In genomic region chr16:3681206-3681605, GRCh38 we compare ENCODE assay signal across 23 cellular contexts. TPM values are rescaled to one million over a fixed set of nuclear protein-coding genes. Genes with fewer than 3 reads are reported as not detected.
DNase-seq lines count a peak whose midpoint lies in the region; ATAC-seq, FAIRE-seq and TF ChIP-seq lines count a peak whose summit lies in the region.
"Had no signal": no experiment of that assay in that cellular context is flagged by ENCODE, and none has a peak within 500 bp of the region (broad histone marks: within the 10 kb centered on the region; RNA-seq: fewer than 3 reads in every experiment).

No MANE protein-coding gene starts in this region.

- POLR2A ChIA-PET in HepG2 (lab: Yijun Ruan, JAX): no interaction called here
- POLR2A ChIA-PET in SK-N-SH (lab: Yijun Ruan, JAX): no interaction called here

- H3K4me2 ChIP-seq in HepG2 (ENCODE audit: low read depth, low read length) (no peak overlapping the region), SK-N-SH (no peak overlapping the region)
- H3K4me2 ChIP-seq: A549, BLaER1 had no signal

- no peak overlapping the region for H3K4me3 ChIP-seq in right lobe of liver
- no peak overlapping the region for H3K4me3 ChIP-seq in HepG2 (replicated peaks in 1 of 3; ENCODE audit: insufficient read depth in 1 of 3, low read depth in 2 of 3, low read length in 3 of 3)
- no peak overlapping the region for H3K4me3 ChIP-seq in fibroblast of pulmonary artery (replicated peaks; ENCODE audit: low read depth, low read length)
- H3K4me3 ChIP-seq in BE2C (ENCODE audit: low read depth, low read length): no peak overlapping the region
- no peak overlapping the region for H3K4me3 ChIP-seq in SK-N-SH (ENCODE audit: low read depth in 2 of 2, low read length in 1 of 2)
- H3K4me3 ChIP-seq: A549, BLaER1, skin epidermis had no signal

- H3K27ac ChIP-seq in right lobe of liver (no peak overlapping the region), HepG2 (ENCODE audit: extremely low read length, insufficient read depth, low read length) (no peak overlapping the region), SK-N-SH (ENCODE audit: low read depth in 2 of 2, low read length in 1 of 2) (no peak overlapping the region)
- H3K27ac ChIP-seq: A549, BLaER1, skin epidermis had no signal

- peaks cover 0 to 28% (median 14%) of the 10 kb centered on the region in 4 donors for H3K36me3 ChIP-seq in right lobe of liver
- peaks cover 35 to 74% of the 10 kb centered on the region in 2 experiments for H3K36me3 ChIP-seq in HepG2 (replicated peaks in 1 of 2; ENCODE audit: control insufficient read depth in 1 of 2, insufficient read depth in 2 of 2, low read length in 2 of 2)
- H3K36me3 ChIP-seq in BE2C: peaks cover 93% of the 10 kb centered on the region
- H3K36me3 ChIP-seq in SK-N-SH (replicated peaks in 1 of 2; ENCODE audit: control insufficient read depth in 1 of 2, insufficient read depth in 2 of 2, low read length in 1 of 2): peaks cover 44% of the 10 kb centered on the region in 2 experiments

- H3K4me1 ChIP-seq in right lobe of liver (peaks cover 0 to 19% (median 6%) of the 10 kb centered on the region in 4 donors), HepG2 (ENCODE audit: insufficient read depth, low read length) (no peaks in the 10 kb centered on the region), BE2C (no peaks in the 10 kb centered on the region), SK-N-SH (ENCODE audit: control insufficient read depth in 1 of 2, insufficient read depth in 2 of 2, low read depth in 1 of 2, low read length in 1 of 2) (no peaks in the 10 kb centered on the region)
- H3K4me1 ChIP-seq: A549, BLaER1, Caco-2 had no signal

- in situ Hi-C loops in HepG2 (cut with HindIII; ENCODE audit: extremely low pct_ligation_motif_present, low pct_unique_long_range_greater_than_20kb): no loop called here

- no peaks in the 10 kb centered on the region for H3K9me2 ChIP-seq in SK-N-SH

- whole genome bisulfite sequencing in right lobe of liver (ENCODE audit: insufficient coverage, low coverage, low lambda C conversion rate, missing lambda C conversion rate): 16% methylated on average over 2 of the region's 3 CpGs
- 97% methylated on average over 2 of the region's 3 CpGs for WGBS in HepG2 (ENCODE audit: low lambda C conversion rate)
- 98% methylated on average over 3 of the region's 3 CpGs for WGBS in SK-N-SH (ENCODE audit: low lambda C conversion rate)

- BruUV-seq in HepG2 (replicated peaks; lab: Mats Ljungman, UMichigan): no TSS peak

- H2AFZ ChIP-seq in HepG2 (ENCODE audit: low read length) (no peak overlapping the region), SK-N-SH (ENCODE audit: low read depth) (no peak overlapping the region)

- no peak for TF ChIP-seq POLR2A in right lobe of liver (IDR thresholded peaks at IDR 0.05)
- no peak for TF ChIP-seq POLR2A in HepG2 (IDR thresholded peaks at IDR 0.05; ENCODE audit: insufficient read depth in 1 of 2, low read depth in 2 of 2, low read length in 2 of 2)

- H3K79me2 ChIP-seq in HepG2 (ENCODE audit: insufficient read depth, low read length) (no peaks in the 10 kb centered on the region), SK-N-SH (ENCODE audit: insufficient read depth) (no peaks in the 10 kb centered on the region)

- H3K9me3 ChIP-seq in right lobe of liver: no peaks in the 10 kb centered on the region
- no peaks in the 10 kb centered on the region for H3K9me3 ChIP-seq in HepG2 (ENCODE audit: low read length)
- H3K9me3 ChIP-seq in BE2C: no peaks in the 10 kb centered on the region
- no peaks in the 10 kb centered on the region for H3K9me3 ChIP-seq in SK-N-SH
- H3K9me3 ChIP-seq: A549, BLaER1, Caco-2 had no signal

- DNase-seq in right lobe of liver (peak in 2 of 3 donors; percentile 67 to 81), HepG2 (ENCODE audit: low spot score) (no peak), fibroblast of pulmonary artery (ENCODE audit: low read depth) (peak; percentile 8), midbrain (lab: John Stamatoyannopoulos, UW) (peak; percentile 26), BE2C (no peak), cerebellar nuclear complex (lab: John Stamatoyannopoulos, UW) (no peak), germinal center (ENCODE audit: low spot score) (no peak), SK-N-SH (no peak)
- DNase-seq: activated CD4-positive, alpha-beta T cell treated with anti-CD3 and anti-CD28 coated beads for 1 hour; activated CD8-positive, alpha-beta T cell treated with anti-CD3 and anti-CD28 coated beads for 36 hours; activated effector memory CD4-positive, alpha-beta T cell treated with Interleukin-2 at 50 U/mL for 16 hours; Caco-2; DMS79 treated with DMSO at 0.1 percent for 48 hours; foreskin melanocyte; Karpas-422; left colon; MV-4-11; NCI-H1694; NCI-H526 treated with DMSO at 0.1 percent for 48 hours had no signal

- TF ChIP-seq EP300 in HepG2 (IDR thresholded peaks at IDR 0.05; ENCODE audit: low read depth in 2 of 2, low read length in 2 of 2): no peak
- no peak for TF ChIP-seq EP300 in HepG2 (CRISPR knock-in tag; IDR thresholded peaks at IDR 0.05; ENCODE audit: borderline replicate concordance)
- no peak for TF ChIP-seq EP300 in SK-N-SH (IDR thresholded peaks at IDR 0.05; ENCODE audit: borderline replicate concordance in 1 of 2, low read depth in 1 of 2, low read length in 1 of 2)

- intact Hi-C loops in right lobe of liver (cut with DNase I): loop anchor here in 1 of 2 donors (10.0 kb wide), 1 partner anchor 194 kb away; no protein-coding TSS in a partner anchor
- intact Hi-C loops in HepG2 (cut with micrococcal nuclease; ENCODE audit: unreplicated experiment): no loop called here

- CTCF ChIA-PET in HepG2 (lab: Yijun Ruan, JAX; ENCODE audit: low intra/inter-chr PET ratio, low total read pairs) (no interaction called here), SK-N-SH (lab: Yijun Ruan, JAX) (interaction anchor here (2.6 kb wide), 1 partner anchor 10 kb away, joined by 11 read pairs; no protein-coding TSS in a partner anchor)

- TF ChIP-seq RAD21 in HepG2 (CRISPR knock-in tag; IDR thresholded peaks at IDR 0.05): no peak
- TF ChIP-seq RAD21 in SK-N-SH (IDR thresholded peaks at IDR 0.05; ENCODE audit: low read length): no peak

- H3K9ac ChIP-seq in HepG2 (ENCODE audit: insufficient read depth, low read depth, low read length): no peak overlapping the region
- no peak overlapping the region for H3K9ac ChIP-seq in SK-N-SH
- H3K9ac ChIP-seq: BLaER1 had no signal

- H3K27me3 ChIP-seq in right lobe of liver: no peaks in the 10 kb centered on the region
- no peaks in the 10 kb centered on the region for H3K27me3 ChIP-seq in HepG2 (ENCODE audit: control insufficient read depth in 1 of 2, insufficient read depth in 2 of 2, low read length in 2 of 2)
- H3K27me3 ChIP-seq in BE2C: no peaks in the 10 kb centered on the region
- no peaks in the 10 kb centered on the region for H3K27me3 ChIP-seq in SK-N-SH (ENCODE audit: insufficient read depth)
- H3K27me3 ChIP-seq: BLaER1 had no signal

- ATAC-seq in right lobe of liver (peak; percentile 61 to 76 (median 72)), HepG2 (no peak)
- ATAC-seq: A549; activated CD8-positive, alpha-beta T cell treated with anti-CD3 and anti-CD28 coated beads for 36 hours; left colon had no signal

- no peaks in the 10 kb centered on the region for H3F3A ChIP-seq in SK-N-SH (replicated peaks; ENCODE audit: insufficient read depth)

- TF ChIP-seq CTCF in right lobe of liver (IDR thresholded peaks at IDR 0.05) (no peak), HepG2 (CRISPR knock-in tag; IDR thresholded peaks at IDR 0.05) (no peak), fibroblast of pulmonary artery (IDR thresholded peaks at IDR 0.05; ENCODE audit: low read length, missing control alignments) (no peak), BE2C (IDR thresholded peaks at IDR 0.05; ENCODE audit: low read depth, low read length) (no peak), SK-N-SH (IDR thresholded peaks at IDR 0.05) (no peak)

- no peak for FAIRE-seq in HepG2 (lab: Jason Lieb, UNC)
- FAIRE-seq: A549, H54 had no signal

- H4K20me1 ChIP-seq in HepG2 (ENCODE audit: insufficient read depth, low read length): no peaks in the 10 kb centered on the region
- H4K20me1 ChIP-seq in SK-N-SH (ENCODE audit: insufficient read depth): no peaks in the 10 kb centered on the region

RNA-seq across cellular contexts. Expression of gene DNASE1, which starts 26.7 kb away (rescaled TPM):
- total RNA-seq in right lobe of liver (1 to 10 TPM; 1.4 to 6.2 (median 3.1) TPM), HepG2 (2016; rRNA removed; fragmentation: Illumina TruSeq; extraction: Trizol) (3.7 and 7.1 TPM in 2 replicates)
- 9.5 and 9.7 TPM in 2 replicates for total RNA-seq in HepG2 (2016; cell fraction: cytosol; rRNA removed; fragmentation: Illumina TruSeq; extraction: Trizol; ENCODE audit: low read depth)
- 4.1 and 7.3 TPM in 2 replicates for total RNA-seq in HepG2 (2016; cell fraction: insoluble cytoplasmic fraction; rRNA removed; fragmentation: Illumina TruSeq; extraction: Trizol)
- total RNA-seq in HepG2 (2016; cell fraction: membrane; rRNA removed; fragmentation: Illumina TruSeq; extraction: Trizol): 11.1 and 12.4 TPM in 2 replicates
- total RNA-seq in HepG2 (2016; cell fraction: nucleus; rRNA removed; fragmentation: Illumina TruSeq; extraction: Trizol): 11.8 and 13.6 TPM in 2 replicates
- polyA plus RNA-seq in HepG2 (2011; rRNA removed) (11.1 and 13.0 TPM in 2 replicates), SK-N-SH (2012; rRNA removed) (19.8 and 27.2 TPM in 2 replicates)
- polyA plus RNA-seq in HepG2 (2011; cell fraction: cytosol; rRNA removed): 5.4 and 7.4 TPM in 2 replicates
- 37.1 and 37.7 TPM in 2 replicates for polyA plus RNA-seq in HepG2 (2011; cell fraction: nucleus; rRNA removed)
- 7.2 and 10.3 TPM in 2 replicates for polyA plus RNA-seq in HepG2 (2012)
- polyA plus RNA-seq in HepG2 (2016; cell fraction: cytosol; fragmentation: Illumina TruSeq; extraction: Trizol; ENCODE audit: low read depth): 10.1 and 11.6 TPM in 2 replicates
- 2.9 and 3.5 TPM in 2 replicates for polyA plus RNA-seq in HepG2 (2016; cell fraction: insoluble cytoplasmic fraction; fragmentation: Illumina TruSeq; extraction: Trizol; ENCODE audit: low read depth)
- 9.6 and 10.1 TPM in 2 replicates for polyA plus RNA-seq in HepG2 (2016; cell fraction: membrane; fragmentation: Illumina TruSeq; extraction: Trizol; ENCODE audit: low read depth)
- 15.7 and 20.9 TPM in 2 replicates for polyA plus RNA-seq in HepG2 (2016; cell fraction: nucleus; fragmentation: Illumina TruSeq; extraction: Trizol; ENCODE audit: insufficient read depth, low read depth)
- polyA minus RNA-seq in HepG2 (2011; rRNA and poly(A)+ RNA removed; ENCODE audit: low replicate concordance): 12.4 and 52.9 TPM in 2 replicates
- polyA minus RNA-seq in HepG2 (2011; cell fraction: cytosol; rRNA and poly(A)+ RNA removed): 3.9 and 4.6 TPM in 2 replicates
- 13.1 and 20.5 TPM in 2 replicates for polyA minus RNA-seq in HepG2 (2011; cell fraction: nucleus; rRNA and poly(A)+ RNA removed)
- 28.7 TPM for polyA plus RNA-seq in BE2C (2012; ENCODE audit: insufficient read depth, insufficient read length, low read depth)
- polyA plus RNA-seq in SK-N-SH (2012; cell fraction: cytosol; rRNA removed): 6.1 and 11.9 TPM in 2 replicates
- 77.3 and 82.8 TPM in 2 replicates for polyA plus RNA-seq in SK-N-SH (2012; cell fraction: nucleus; rRNA removed)

RNA-seq across cellular contexts. Expression of gene TRAP1, which starts 36.1 kb away (rescaled TPM):
- total RNA-seq in right lobe of liver (100 to 1,000 TPM in 4 of 6 experiments, 10 to 100 TPM in 2; 93.4 to 169 (median 123) TPM), HepG2 (2016; rRNA removed; fragmentation: Illumina TruSeq; extraction: Trizol) (112 and 127 TPM in 2 replicates)
- total RNA-seq in HepG2 (2016; cell fraction: cytosol; rRNA removed; fragmentation: Illumina TruSeq; extraction: Trizol; ENCODE audit: low read depth): 28.9 and 31.8 TPM in 2 replicates
- total RNA-seq in HepG2 (2016; cell fraction: insoluble cytoplasmic fraction; rRNA removed; fragmentation: Illumina TruSeq; extraction: Trizol): 104 and 130 TPM in 2 replicates
- 40.6 and 42.7 TPM in 2 replicates for total RNA-seq in HepG2 (2016; cell fraction: membrane; rRNA removed; fragmentation: Illumina TruSeq; extraction: Trizol)
- total RNA-seq in HepG2 (2016; cell fraction: nucleus; rRNA removed; fragmentation: Illumina TruSeq; extraction: Trizol): 81.3 and 97.5 TPM in 2 replicates
- polyA plus RNA-seq in HepG2 (2011; rRNA removed) (240 and 283 TPM in 2 replicates), SK-N-SH (2012; rRNA removed) (129 and 133 TPM in 2 replicates)
- 125 and 163 TPM in 2 replicates for polyA plus RNA-seq in HepG2 (2011; cell fraction: cytosol; rRNA removed)
- 405 and 449 TPM in 2 replicates for polyA plus RNA-seq in HepG2 (2011; cell fraction: nucleus; rRNA removed)
- polyA plus RNA-seq in HepG2 (2012): 173 and 189 TPM in 2 replicates
- 15.5 and 18.4 TPM in 2 replicates for polyA plus RNA-seq in HepG2 (2016; cell fraction: cytosol; fragmentation: Illumina TruSeq; extraction: Trizol; ENCODE audit: low read depth)
- 106 and 121 TPM in 2 replicates for polyA plus RNA-seq in HepG2 (2016; cell fraction: insoluble cytoplasmic fraction; fragmentation: Illumina TruSeq; extraction: Trizol; ENCODE audit: low read depth)
- polyA plus RNA-seq in HepG2 (2016; cell fraction: membrane; fragmentation: Illumina TruSeq; extraction: Trizol; ENCODE audit: low read depth): 25.7 and 26.7 TPM in 2 replicates
- polyA plus RNA-seq in HepG2 (2016; cell fraction: nucleus; fragmentation: Illumina TruSeq; extraction: Trizol; ENCODE audit: insufficient read depth, low read depth): 169 and 193 TPM in 2 replicates
- polyA minus RNA-seq in HepG2 (2011; rRNA and poly(A)+ RNA removed; ENCODE audit: low replicate concordance): 623 and 697 TPM in 2 replicates
- 98.0 and 120 TPM in 2 replicates for polyA minus RNA-seq in HepG2 (2011; cell fraction: cytosol; rRNA and poly(A)+ RNA removed)
- polyA minus RNA-seq in HepG2 (2011; cell fraction: nucleus; rRNA and poly(A)+ RNA removed): 105 and 109 TPM in 2 replicates
- polyA plus RNA-seq in BE2C (2012; ENCODE audit: insufficient read depth, insufficient read length, low read depth): 372 TPM
- polyA plus RNA-seq in SK-N-SH (2012; cell fraction: cytosol; rRNA removed): 75.4 and 83.3 TPM in 2 replicates
- 335 and 567 TPM in 2 replicates for polyA plus RNA-seq in SK-N-SH (2012; cell fraction: nucleus; rRNA removed)

Comparison
In these comparisons a context has a peak if more than half of its experiments do, and no peak if none do; other contexts are left out.
1. DNase-seq: peak in right lobe of liver (2 of 3), fibroblast of pulmonary artery (single experiment) and midbrain (single experiment); none in HepG2 (single experiment), BE2C (single experiment), cerebellar nuclear complex (0 of 2), germinal center (single experiment) and SK-N-SH (single experiment).